In the genomic region with DNA sequence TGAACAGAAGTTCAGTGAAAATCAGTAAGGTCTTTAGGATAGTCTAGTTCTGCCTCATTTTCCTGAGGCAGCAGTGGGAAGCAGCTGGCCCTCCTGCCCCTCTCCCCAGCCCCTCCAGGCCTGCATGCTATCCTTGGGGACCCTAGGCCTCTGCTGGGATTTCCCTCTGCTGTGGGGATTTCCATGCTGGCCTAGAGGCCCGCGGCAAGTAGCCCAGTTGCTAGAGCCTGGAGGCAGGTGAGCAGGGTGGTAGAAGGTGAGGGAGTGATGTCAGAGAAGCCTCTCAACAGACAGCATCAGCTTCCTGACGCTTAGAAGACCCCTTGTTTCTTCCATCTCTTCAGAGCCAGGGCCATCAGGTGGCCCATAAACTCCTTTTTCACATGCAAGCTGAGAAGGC, we compare ENCODE assay signal across 36 cellular contexts.
DNase-seq lines count a peak whose midpoint lies in the region; ATAC-seq, FAIRE-seq and TF ChIP-seq lines count a peak whose summit lies in the region.
"Had no signal": no experiment of that assay in that cellular context is flagged by ENCODE, and none has a peak within 500 bp of the region (broad histone marks: within the 10 kb centered on the region; RNA-seq: fewer than 3 reads in every experiment).

No MANE protein-coding gene starts in this region.

- TF ChIP-seq CTCF in Caco-2 (IDR thresholded peaks at IDR 0.05; ENCODE audit: insufficient read depth in 1 of 2, low read depth in 1 of 2, low read length in 1 of 2, severe bottlenecking in 1 of 2, unreplicated experiment in 1 of 2) (no peak), RWPE2 (IDR thresholded peaks at IDR 0.05; ENCODE audit: poor library complexity, severe bottlenecking) (no peak), HepG2 (CRISPR knock-in tag; IDR thresholded peaks at IDR 0.05) (no peak)

- peaks cover 42% of the 10 kb centered on the region for H3K4me1 Mint-ChIP-seq in Caco-2 (ENCODE audit: low read depth, unreplicated experiment)
- H3K4me1 Mint-ChIP-seq: activated B cell treated with CpG ODN at 0.5 μM for 24 hours; activated naive CD8-positive, alpha-beta T cell treated with anti-CD3 and anti-CD28 coated beads, Interleukin-2, amount 10 ng/mL, durations not matched to agents 7 days and 5 days had no signal

- H3K79me2 ChIP-seq in HepG2 (ENCODE audit: insufficient read depth, low read length) = no peaks in the 10 kb centered on the region

- intact Hi-C loops in Caco-2 (cut with micrococcal nuclease; ENCODE audit: unreplicated experiment) (loop anchor here (2.0 kb wide), 1 partner anchor 306 kb away; a partner anchor contains a TSS), HepG2 (cut with micrococcal nuclease; ENCODE audit: unreplicated experiment) (loop anchor here (10.0 kb wide), 1 partner anchor 160 kb away; no protein-coding TSS in a partner anchor)

- POLR2A ChIA-PET in Caco-2 (lab: Charles Lee) = no interaction called here
- POLR2A ChIA-PET in HepG2 (lab: Yijun Ruan, JAX) = interaction anchor here (3.8 kb wide), 1 partner anchor 306 kb away, joined by 27 read pairs; a partner anchor contains a TSS

- FAIRE-seq in HepG2 (lab: Jason Lieb, UNC) = no peak
- FAIRE-seq: colon, GM18507 had no signal

- H3K4me3 ChIP-seq in Caco-2 (ENCODE audit: low read depth, low read length) (no peak overlapping the region), RWPE2 (ENCODE audit: severe bottlenecking) (no peak overlapping the region), HepG2 (replicated peaks in 1 of 3; ENCODE audit: insufficient read depth in 1 of 3, low read depth in 2 of 3, low read length in 3 of 3) (no peak overlapping the region)
- H3K4me3 ChIP-seq: ascending aorta; BLaER1 treated with 17β-estradiol and CSF1 and Interleukin-3, amounts not matched to agents 10 nM and 100 nM; cardiac muscle cell; pancreas; SJCRH30; skin epidermis; suprapubic skin; upper lobe of left lung had no signal

- 100% methylated on average over 1 of the region's 3 CpGs for WGBS in HepG2 (ENCODE audit: low lambda C conversion rate)

- H2AFZ ChIP-seq in HepG2 (ENCODE audit: low read length) = no peak overlapping the region

- H3K27me3 ChIP-seq in Caco-2 (replicated peaks; ENCODE audit: control insufficient read depth, insufficient read depth, low read length) = no peaks in the 10 kb centered on the region
- no peaks in the 10 kb centered on the region for H3K27me3 ChIP-seq in RWPE2 (ENCODE audit: insufficient read depth, poor library complexity, severe bottlenecking)
- no peaks in the 10 kb centered on the region for H3K27me3 ChIP-seq in HepG2 (ENCODE audit: control insufficient read depth in 1 of 2, insufficient read depth in 2 of 2, low read length in 2 of 2)
- H3K27me3 ChIP-seq: ascending aorta; BLaER1 treated with 17β-estradiol and CSF1 and Interleukin-3, amounts not matched to agents 10 nM and 100 nM; cardiac muscle cell; pancreas; SJCRH30; suprapubic skin; upper lobe of left lung had no signal

- no peak overlapping the region for H3K4me3 Mint-ChIP-seq in Caco-2 (ENCODE audit: unreplicated experiment)
- H3K4me3 Mint-ChIP-seq: activated B cell treated with CpG ODN at 0.5 μM for 24 hours; activated naive CD8-positive, alpha-beta T cell treated with anti-CD3 and anti-CD28 coated beads, Interleukin-2, amount 10 ng/mL, durations not matched to agents 7 days and 5 days; activated T-cell treated with anti-CD3 and anti-CD28 coated beads, Interleukin-2, amount 50 U/mL, for 4 hours; nephron progenitor cell had no signal

- H3K4me1 ChIP-seq in Caco-2 (peaks cover 48% of the 10 kb centered on the region), RWPE2 (ENCODE audit: insufficient read depth, poor library complexity, severe bottlenecking) (peaks cover 17% of the 10 kb centered on the region), HepG2 (ENCODE audit: insufficient read depth, low read length) (peaks cover 71% of the 10 kb centered on the region)
- H3K4me1 ChIP-seq: ascending aorta; BLaER1 treated with 17β-estradiol and CSF1 and Interleukin-3, amounts not matched to agents 10 nM and 100 nM; suprapubic skin had no signal

- in situ Hi-C loops in HepG2 (cut with HindIII; ENCODE audit: extremely low pct_ligation_motif_present, low pct_unique_long_range_greater_than_20kb) = loop anchor here (10.0 kb wide), 1 partner anchor 150 kb away; no protein-coding TSS in a partner anchor

- BruUV-seq in Caco-2 (replicated peaks; lab: Mats Ljungman, UMichigan) = no TSS peak
- BruUV-seq in HepG2 (replicated peaks; lab: Mats Ljungman, UMichigan) = no TSS peak

- no peaks in the 10 kb centered on the region for H3K36me3 ChIP-seq in Caco-2 (ENCODE audit: control insufficient read depth, insufficient read depth, low read length)
- no peaks in the 10 kb centered on the region for H3K36me3 ChIP-seq in RWPE2 (ENCODE audit: low read depth)
- H3K36me3 ChIP-seq in HepG2 (replicated peaks in 1 of 2; ENCODE audit: control insufficient read depth in 1 of 2, insufficient read depth in 2 of 2, low read length in 2 of 2) = no peaks in the 10 kb centered on the region
- H3K36me3 ChIP-seq: ascending aorta; BLaER1 treated with 17β-estradiol and CSF1 and Interleukin-3, amounts not matched to agents 10 nM and 100 nM; cardiac muscle cell; pancreas; SJCRH30; suprapubic skin; upper lobe of left lung had no signal

- H4K20me1 ChIP-seq in HepG2 (ENCODE audit: insufficient read depth, low read length) = no peaks in the 10 kb centered on the region
- H4K20me1 ChIP-seq: BLaER1 treated with 17β-estradiol and CSF1 and Interleukin-3, amounts not matched to agents 10 nM and 100 nM had no signal

- no peak for DNase-seq in Caco-2
- DNase-seq in RWPE2 (ENCODE audit: low spot score) = no peak
- DNase-seq in HepG2 (ENCODE audit: low spot score) = no peak
- DNase-seq in activated T-cell treated with anti-CD3 and anti-CD28 coated beads, Interleukin-2, amount 50 U/mL, for 1 hour = no peak
- no peak for DNase-seq in NCI-H510A treated with DMSO at 0.1 percent for 48 hours (lab: John Stamatoyannopoulos, UW)
- DNase-seq: activated B cell treated with CpG ODN at 0.5 μM for 24 hours; activated CD4-positive, alpha-beta T cell treated with anti-CD3 and anti-CD28 coated beads, Interleukin-2, amount 50 U/mL, for 1 hour; activated gamma-delta T cell; activated naive CD8-positive, alpha-beta T cell treated with anti-CD3 and anti-CD28 coated beads, Interleukin-2, amount 10 ng/mL, durations not matched to agents 7 days and 5 days; activated T-cell treated with anti-CD3 and anti-CD28 coated beads, Interleukin-2, amount 50 U/mL, for 4 hours; COR-L47; DMS79; effector CD4-positive, alpha-beta T cell; GDM1; mammary epithelial cell; NCI-H1092; NCI-H1694; NCI-H2171 treated with DMSO at 0.1 percent for 48 hours; NCI-H748 treated with DMSO at 0.1 percent for 48 hours; nephron progenitor cell; SJCRH30; stimulated activated naive CD4-positive, alpha-beta T cell had no signal

- ATAC-seq in GM18907 (IDR thresholded peaks at IDR 0.05; ENCODE audit: unreplicated experiment) (peak; percentile 74), RWPE2 (ENCODE audit: low read depth) (no peak), HepG2 (no peak), GM18502 (IDR thresholded peaks at IDR 0.05; ENCODE audit: poor library complexity, unreplicated experiment) (no peak), HG03159 (IDR thresholded peaks at IDR 0.05; ENCODE audit: unreplicated experiment) (no peak)
- ATAC-seq: activated T-cell treated with anti-CD3 and anti-CD28 coated beads, Interleukin-2, amount 50 U/mL, for 4 hours; HCT116 had no signal

- CTCF ChIA-PET in Caco-2 (lab: Charles Lee) (no interaction called here), HepG2 (lab: Yijun Ruan, JAX; ENCODE audit: low intra/inter-chr PET ratio, low total read pairs) (no interaction called here)

- H3K36me3 Mint-ChIP-seq in Caco-2 (ENCODE audit: insufficient read depth, unreplicated experiment) = peaks cover 17% of the 10 kb centered on the region
- H3K36me3 Mint-ChIP-seq: activated naive CD8-positive, alpha-beta T cell treated with anti-CD3 and anti-CD28 coated beads, Interleukin-2, amount 10 ng/mL, durations not matched to agents 7 days and 5 days had no signal

- H3K27me3 Mint-ChIP-seq in Caco-2 (ENCODE audit: insufficient read depth, unreplicated experiment) = no peaks in the 10 kb centered on the region
- H3K27me3 Mint-ChIP-seq: activated B cell treated with CpG ODN at 0.5 μM for 24 hours had no signal

- TF ChIP-seq RAD21 in HepG2 (CRISPR knock-in tag; IDR thresholded peaks at IDR 0.05) = no peak

- no peaks in the 10 kb centered on the region for H3K9me3 ChIP-seq in Caco-2
- no peaks in the 10 kb centered on the region for H3K9me3 ChIP-seq in RWPE2 (ENCODE audit: severe bottlenecking)
- no peaks in the 10 kb centered on the region for H3K9me3 ChIP-seq in HepG2 (ENCODE audit: low read length)
- H3K9me3 ChIP-seq: ascending aorta, pancreas, SJCRH30, suprapubic skin, upper lobe of left lung had no signal

- peak overlapping the region; percentile 69 for H3K27ac Mint-ChIP-seq in Caco-2 (ENCODE audit: unreplicated experiment)
- H3K27ac Mint-ChIP-seq: activated B cell treated with CpG ODN at 0.5 μM for 24 hours; activated naive CD8-positive, alpha-beta T cell treated with anti-CD3 and anti-CD28 coated beads, Interleukin-2, amount 10 ng/mL, durations not matched to agents 7 days and 5 days; nephron progenitor cell had no signal

- 0 out of 2 replicates have a peak overlapping the region, but pooled peaks have one; percentile 11 for H3K9ac ChIP-seq in HepG2 (ENCODE audit: insufficient read depth, low read depth, low read length)
- H3K9ac ChIP-seq: BLaER1 treated with 17β-estradiol and CSF1 and Interleukin-3, amounts not matched to agents 10 nM and 100 nM had no signal

- H3K4me2 ChIP-seq in HepG2 (ENCODE audit: low read depth, low read length) = no peak overlapping the region
- H3K4me2 ChIP-seq: BLaER1 treated with 17β-estradiol and CSF1 and Interleukin-3, amounts not matched to agents 10 nM and 100 nM had no signal

- H3K9me3 Mint-ChIP-seq in Caco-2 (ENCODE audit: unreplicated experiment) = peaks cover 12% of the 10 kb centered on the region
- H3K9me3 Mint-ChIP-seq: activated B cell treated with CpG ODN at 0.5 μM for 24 hours; activated naive CD8-positive, alpha-beta T cell treated with anti-CD3 and anti-CD28 coated beads, Interleukin-2, amount 10 ng/mL, durations not matched to agents 7 days and 5 days; nephron progenitor cell had no signal

- H3K27ac ChIP-seq in RWPE2 (ENCODE audit: poor library complexity, severe bottlenecking) = peak overlapping the region; percentile 42
- peak overlapping the region; percentile 34 for H3K27ac ChIP-seq in HepG2 (ENCODE audit: extremely low read length, insufficient read depth, low read length)
- H3K27ac ChIP-seq: ascending aorta; BLaER1 treated with 17β-estradiol and CSF1 and Interleukin-3, amounts not matched to agents 10 nM and 100 nM; cardiac muscle cell; epithelial cell of prostate; SJCRH30; skin epidermis; suprapubic skin; upper lobe of left lung had no signal

- TF ChIP-seq EP300 in HepG2 (IDR thresholded peaks at IDR 0.05; ENCODE audit: low read depth in 2 of 2, low read length in 2 of 2) (no peak), HepG2 (CRISPR knock-in tag; IDR thresholded peaks at IDR 0.05; ENCODE audit: borderline replicate concordance) (no peak)

- TF ChIP-seq POLR2A in HepG2 (IDR thresholded peaks at IDR 0.05; ENCODE audit: insufficient read depth in 1 of 2, low read depth in 2 of 2, low read length in 2 of 2) = no peak

TF ChIP-seq in HepG2, 621 proteins besides CTCF, POLR2A, EP300 and RAD21 (continues in another document):
- TF ChIP-seq ZFX (CRISPR knock-in tag; IDR thresholded peaks at IDR 0.05; ENCODE audit: low read depth) (0 out of 2 replicates have a peak, but pooled peaks have one; percentile 28), TSC22D2 (CRISPR knock-in tag; IDR thresholded peaks at IDR 0.05; ENCODE audit: borderline replicate concordance) (no peak)
